Comparison of ENCODE assay signal across 14 cellular contexts in genomic region chr2:151851761-151852160, GRCh38. TPM values are rescaled to one million over a fixed set of nuclear protein-coding genes. Genes with fewer than 3 reads are reported as not detected.
DNase-seq lines count a peak whose midpoint lies in the region; ATAC-seq and TF ChIP-seq lines count a peak whose summit lies in the region.
"Had no signal": no experiment of that assay in that cellular context is flagged by ENCODE, and none has a peak within 500 bp of the region (broad histone marks: within the 10 kb centered on the region; RNA-seq: fewer than 3 reads in every experiment).

No MANE protein-coding gene starts in this region.

- TF ChIP-seq POLR2A in IMR-90 (IDR thresholded peaks at IDR 0.05; ENCODE audit: low read depth, low read length), result no peak

- H3K9me1 ChIP-seq in IMR-90 (ENCODE audit: insufficient read depth, low read length), result no peaks in the 10 kb centered on the region

- no TSS peak for BruUV-seq in IMR-90 (replicated peaks; lab: Mats Ljungman, UMichigan)

- H3K23ac ChIP-seq in IMR-90 (ENCODE audit: low read depth, low read length), result no peak overlapping the region

- H3K56ac ChIP-seq in IMR-90 (ENCODE audit: extremely low read depth, insufficient read depth, low read length), result no peak overlapping the region

- dilution Hi-C loops in IMR-90 (cut with HindIII; ENCODE audit: low sequenced_read_pairs, unreplicated experiment), result no loop called here

- no peak overlapping the region for H2BK15ac ChIP-seq in IMR-90 (ENCODE audit: low read depth, low read length)

- TF ChIP-seq CTCF in IMR-90 (conservative IDR thresholded peaks at IDR 0.05; ENCODE audit: low read depth, low read length) (no peak), astrocyte of the cerebellum (IDR thresholded peaks at IDR 0.05; ENCODE audit: low read depth, low read length, missing control alignments) (no peak)

- H3K4me2 ChIP-seq in IMR-90 (ENCODE audit: low read depth, low read length), result no peak overlapping the region

- H3K27ac ChIP-seq in ACC112 (ENCODE audit: low read depth, low read length), result no peak overlapping the region
- no peak overlapping the region for H3K27ac ChIP-seq in IMR-90 (ENCODE audit: insufficient read depth, low read length)
- H3K27ac ChIP-seq: colonic mucosa had no signal

- WGBS in IMR-90 (ENCODE audit: extremely low coverage in 2 of 2, insufficient read length in 1 of 2), 2 experiments, result 80% methylated on average over 1 of the region's 3 CpGs; no CpG with 5 or more reads in 1 of the 2 experiments

- TF ChIP-seq RAD21 in IMR-90 (IDR thresholded peaks at IDR 0.05; ENCODE audit: low read length), result no peak

- H2AFZ ChIP-seq in ACC112 (ENCODE audit: low read length, unreplicated experiment) (no peak overlapping the region), IMR-90 (replicated peaks; ENCODE audit: low read length, poor library complexity) (no peak overlapping the region)

- no peaks in the 10 kb centered on the region for H3K27me3 ChIP-seq in ACC112 (ENCODE audit: insufficient read depth, low read length)
- H3K27me3 ChIP-seq in IMR-90 (ENCODE audit: control insufficient read depth, insufficient read depth, low read length), result no peaks in the 10 kb centered on the region
- H3K27me3 ChIP-seq: colonic mucosa had no signal

- no peaks in the 10 kb centered on the region for H3K9me3 ChIP-seq in IMR-90 (ENCODE audit: control insufficient read depth, insufficient read depth, low read length)
- H3K9me3 ChIP-seq: colonic mucosa, HAP-1 had no signal

- H3K4ac ChIP-seq in IMR-90 (ENCODE audit: low read depth, low read length), result no peak overlapping the region

- no peak overlapping the region for H4K5ac ChIP-seq in IMR-90 (ENCODE audit: low read depth, low read length)

- H3K18ac ChIP-seq in IMR-90 (ENCODE audit: low read depth, low read length), result no peak overlapping the region

- intact Hi-C loops in IMR-90 (cut with micrococcal nuclease), result no loop called here

- H2BK20ac ChIP-seq in IMR-90 (ENCODE audit: low read depth, low read length), result no peak overlapping the region

- H3K4me3 ChIP-seq in ACC112 (ENCODE audit: low read depth, low read length), result peak overlapping the region; percentile 51; the same call in 1 of the 2 replicates
- H3K4me3 ChIP-seq in IMR-90 (ENCODE audit: insufficient read depth, low read depth, low read length), result no peak overlapping the region
- H3K4me3 ChIP-seq in astrocyte of the cerebellum (ENCODE audit: low read depth, low read length), result no peak overlapping the region
- H3K4me3 ChIP-seq: colonic mucosa, HAP-1 had no signal

- no peak for DNase-seq in IMR-90
- peak; percentile 53 for DNase-seq in astrocyte of the cerebellum (ENCODE audit: low read depth)
- peak; percentile 86 for DNase-seq in kidney glomerular epithelial cell (lab: John Stamatoyannopoulos, UW)
- no peak for DNase-seq in putamen (ENCODE audit: low spot score)
- DNase-seq in NCI-H1105 (lab: John Stamatoyannopoulos, UW), result no peak
- DNase-seq in HuH-7.5 (ENCODE audit: low spot score), result no peak
- DNase-seq: activated T-cell treated with anti-CD3 and anti-CD28 coated beads, Interleukin-2, amount 50 U/mL, for 4 hours; colonic mucosa; mesenchymal stem cell; NCI-H2029; NK-92 treated with Interleukin-12 subunit alpha and Interleukin-12 subunit beta, amount 100 ng/mL, for 24 hours had no signal

- POLR2A ChIA-PET in IMR-90 (lab: Charles Lee; ENCODE audit: unreplicated experiment), result no interaction called here

- H3K36me3 ChIP-seq in ACC112 (ENCODE audit: insufficient read depth, low read length) (no peaks in the 10 kb centered on the region), IMR-90 (ENCODE audit: control insufficient read depth, insufficient read depth, low read length) (no peaks in the 10 kb centered on the region)
- H3K36me3 ChIP-seq: colonic mucosa, HAP-1 had no signal

- in situ Hi-C loops in IMR-90 (cut with MboI; ENCODE audit: low sequenced_read_pairs), result no loop called here
- in situ Hi-C loops in astrocyte of the cerebellum (cut with HindIII; ENCODE audit: low sequenced_read_pairs), result no loop called here

- H2BK5ac ChIP-seq in IMR-90 (ENCODE audit: low read depth, low read length, poor library complexity, severe bottlenecking), result no peak overlapping the region

- H4K8ac ChIP-seq in IMR-90 (ENCODE audit: low read depth in 2 of 2, low read length in 2 of 2), result no peak overlapping the region

- H2BK120ac ChIP-seq in IMR-90 (ENCODE audit: low read depth, low read length), result no peak overlapping the region

- no peaks in the 10 kb centered on the region for H3K79me1 ChIP-seq in IMR-90 (ENCODE audit: low read depth in 1 of 2, low read length in 2 of 2)

- no peak overlapping the region for H4K91ac ChIP-seq in IMR-90 (ENCODE audit: insufficient read depth, low read depth, low read length)

- H3K14ac ChIP-seq in IMR-90 (replicated peaks; ENCODE audit: low read depth, low read length), result no peak overlapping the region

- H2AK9ac ChIP-seq in IMR-90 (replicated peaks; ENCODE audit: low read depth, low read length, poor library complexity), result no peak overlapping the region

- peaks cover 21% of the 10 kb centered on the region for H3K4me1 ChIP-seq in ACC112 (ENCODE audit: control insufficient read depth, insufficient read depth, low read length, unreplicated experiment)
- H3K4me1 ChIP-seq in IMR-90 (ENCODE audit: control insufficient read depth, insufficient read depth, low read length), result no peaks in the 10 kb centered on the region
- H3K4me1 ChIP-seq: colonic mucosa had no signal

- no peaks in the 10 kb centered on the region for H3K79me2 ChIP-seq in ACC112 (ENCODE audit: control insufficient read depth, insufficient read depth, low read length, unreplicated experiment)

- ATAC-seq in IMR-90 (ENCODE audit: low read depth) (0 out of 2 replicates have a peak, but pooled peaks have one; percentile 32), GM18519 (IDR thresholded peaks at IDR 0.05; ENCODE audit: low FRiP score, unreplicated experiment) (no peak)
- ATAC-seq: activated T-cell treated with anti-CD3 and anti-CD28 coated beads, Interleukin-2, amount 50 U/mL, for 4 hours had no signal

- H2AK5ac ChIP-seq in IMR-90 (ENCODE audit: low read depth, low read length), result no peak overlapping the region

- no peak overlapping the region for H3K9ac ChIP-seq in IMR-90 (ENCODE audit: low read depth, low read length)

- H4K20me1 ChIP-seq in IMR-90 (ENCODE audit: insufficient read depth, low read length), result no peaks in the 10 kb centered on the region

- CTCF ChIA-PET in IMR-90 (lab: Yijun Ruan, JAX), result no interaction called here

TF ChIP-seq in IMR-90, 13 proteins besides CTCF, POLR2A, EP300 and RAD21:
- no peak for TF ChIP-seq NFE2L2 (IDR thresholded peaks at IDR 0.05; ENCODE audit: low read depth, low read length)
- TF ChIP-seq RFX5 (IDR thresholded peaks at IDR 0.05; ENCODE audit: low read depth, low read length), result no peak
- no peak for TF ChIP-seq CEBPB (IDR thresholded peaks at IDR 0.05; ENCODE audit: low read depth, low read length)
- TF ChIP-seq FOS (IDR thresholded peaks at IDR 0.05; ENCODE audit: low read depth, low read length), result no peak
- no peak for TF ChIP-seq SMC3 (IDR thresholded peaks at IDR 0.05; ENCODE audit: low read depth, low read length)
- TF ChIP-seq ELK1 (IDR thresholded peaks at IDR 0.05; ENCODE audit: borderline replicate concordance, low read depth, low read length), result no peak
- no peak for TF ChIP-seq USF2 (IDR thresholded peaks at IDR 0.05; ENCODE audit: low read depth, low read length)
- no peak for TF ChIP-seq BHLHE40 (IDR thresholded peaks at IDR 0.05; ENCODE audit: low read depth, low read length)
- TF ChIP-seq MAZ (IDR thresholded peaks at IDR 0.05; ENCODE audit: borderline replicate concordance, low read depth, low read length), result no peak
- no peak for TF ChIP-seq MXI1 (IDR thresholded peaks at IDR 0.05; ENCODE audit: borderline replicate concordance, low read depth, low read length)
- no peak for TF ChIP-seq CHD1 (IDR thresholded peaks at IDR 0.05; ENCODE audit: low read depth, low read length)
- no peak for TF ChIP-seq MAFK (IDR thresholded peaks at IDR 0.05; ENCODE audit: low read depth, low read length)
- TF ChIP-seq RCOR1 (IDR thresholded peaks at IDR 0.05; ENCODE audit: insufficient replicate concordance, low read length), result no peak

RNA-seq across cellular contexts. Expression of gene ARL5A, which starts 23.5 kb away (rescaled TPM):
- total RNA-seq in IMR-90 (2012; rRNA removed), result 45.5 and 89.2 TPM in 2 replicates
- 16.6 and 22.3 TPM in 2 replicates for polyA plus RNA-seq in IMR-90 (2012; rRNA removed)
- polyA plus RNA-seq in IMR-90 (2012; cell fraction: cytosol; rRNA removed), result 2.4 and 3.9 TPM in 2 replicates
- 1.4 and 5.8 TPM in 2 replicates for polyA plus RNA-seq in IMR-90 (2012; cell fraction: nucleus; rRNA removed; ENCODE audit: low replicate concordance)

Comparison
In these comparisons a context has a peak if more than half of its experiments do, and no peak if none do; other contexts are left out.
1. DNase-seq: peak in astrocyte of the cerebellum (single experiment) and kidney glomerular epithelial cell (single experiment); none in IMR-90 (single experiment), putamen (single experiment), NCI-H1105 (single experiment) and HuH-7.5 (single experiment).